In genomic region chr2:196639180-196640030, GRCh38 we compare ENCODE assay signal across 8 cellular contexts. TPM values are rescaled to one million over a fixed set of nuclear protein-coding genes. Genes with fewer than 3 reads are reported as not detected.
DNase-seq lines count a peak whose midpoint lies in the region; ATAC-seq and TF ChIP-seq lines count a peak whose summit lies in the region.

CCDC150 (plus strand) TSS chr2:196639715; CDS start chr2:196639767, 52 bp downstream.

- no peaks in the 10 kb centered on the region; the same call in 1 of the 2 replicates for H3K27me3 Mint-ChIP-seq in WTC11 (ENCODE audit: low read depth)

- H3K36me3 ChIP-seq in spleen: no peaks in the 10 kb centered on the region

- WGBS in spleen, 5 donors: 4 to 33% (median 6%) methylated on average over 9 to 53 of the region's 53 CpGs

- DNase-seq in AG09319 (ENCODE audit: extremely low read depth, low read depth) (peak; percentile 77), NCI-H226 (peak; percentile 94), WTC11 (ENCODE audit: low spot score) (peak; percentile 97), caudate nucleus (lab: John Stamatoyannopoulos, UW) (peak; percentile 20 to 97 (median 90)), inferior parietal cortex (ENCODE audit: extremely low spot score) (peak; percentile 96), spleen (peak; percentile 98)

- in situ Hi-C loops in GM18951 (cut with MboI; ENCODE audit: low sequenced_read_pairs, unreplicated experiment): no loop called here

- no peaks in the 10 kb centered on the region; the same call in 1 of the 2 replicates for H3K36me3 Mint-ChIP-seq in WTC11

- ATAC-seq in HG03175 (IDR thresholded peaks at IDR 0.05; ENCODE audit: unreplicated experiment) (peak; percentile 100), WTC11 (peak; percentile 98)

- H3K4me1 ChIP-seq in spleen: peaks cover 0 to 19% (median 12%) of the 10 kb centered on the region in 6 donors

- H3K27ac ChIP-seq in caudate nucleus (ENCODE audit: low read depth, low read length) (no peak within 1 kb of the TSS), spleen (peak within 1 kb of the TSS in 3 of 8 donors; percentile 43 to 53 (median 50))

- TF ChIP-seq CTCF in AG09319 (IDR thresholded peaks at IDR 0.05; ENCODE audit: low read depth, low read length): peak; percentile 49
- TF ChIP-seq CTCF in WTC11 (IDR thresholded peaks at IDR 0.05): no peak
- peak in 4 of 11 experiments; percentile 4 to 46 (median 24) for TF ChIP-seq CTCF in spleen (IDR thresholded peaks at IDR 0.05 in 8 of 11, conservative IDR thresholded peaks at IDR 0.05 in 3 of 11)

- peaks cover 48% of the 10 kb centered on the region for H3K4me1 Mint-ChIP-seq in WTC11

- peak within 1 kb of the TSS; percentile 94 for H3K27ac Mint-ChIP-seq in WTC11

- CTCF ChIA-PET in WTC11 (lab: Charles Lee): interaction anchor here (1.2 to 1.5 kb wide), 3 partner anchors 16 to 112 kb away, joined by 3 to 4 read pairs (median 4); no protein-coding TSS in a partner anchor

- TF ChIP-seq POLR2A in GM18951 (IDR thresholded peaks at IDR 0.05; ENCODE audit: extremely low read depth, insufficient read depth, insufficient read length): peak; percentile 71
- no peak for TF ChIP-seq POLR2A in spleen (IDR thresholded peaks at IDR 0.05)

- peaks cover 0 to 3% (median 0%) of the 10 kb centered on the region in 8 donors for H3K9me3 ChIP-seq in spleen

- peak within 1 kb of the TSS; percentile 40 to 81 (median 58) for H3K4me3 ChIP-seq in spleen

- H3K4me3 Mint-ChIP-seq in WTC11: peak within 1 kb of the TSS; percentile 83

- POLR2A ChIA-PET in WTC11 (lab: Charles Lee): interaction anchor here (0.6 to 0.7 kb wide), 2 partner anchors 47 to 1036 kb away, joined by 3 to 4 read pairs; partner anchors contain the start of gene RFTN2

- H3K9me3 Mint-ChIP-seq in WTC11: no peaks in the 10 kb centered on the region

- no peaks in the 10 kb centered on the region for H3K27me3 ChIP-seq in spleen (replicated peaks in 1 of 7)

- intact Hi-C loops in spleen (cut with DNase I; ENCODE audit: low total_unique reads): no loop called here

TF ChIP-seq in WTC11, 78 proteins besides CTCF, POLR2A, EP300 and RAD21 (continues in another document):
- TF ChIP-seq E2F4 (CRISPR knock-in tag; IDR thresholded peaks at IDR 0.05; ENCODE audit: borderline replicate concordance, low read depth) (peak; percentile 72; the same call in 1 of the 2 replicates), MAX (CRISPR knock-in tag; IDR thresholded peaks at IDR 0.05) (no peak; the same call in 1 of the 2 replicates), TEAD1 (CRISPR knock-in tag; IDR thresholded peaks at IDR 0.05) (peak; percentile 79; the same call in 1 of the 2 replicates), TCF7 (CRISPR knock-in tag; IDR thresholded peaks at IDR 0.05; ENCODE audit: low read depth) (no peak), NR2C2 (CRISPR knock-in tag; IDR thresholded peaks at IDR 0.05) (no peak), ARID4B (CRISPR knock-in tag; IDR thresholded peaks at IDR 0.05; ENCODE audit: borderline replicate concordance) (peak; percentile 63; the same call in 1 of the 2 replicates), FOXP4 (CRISPR knock-in tag; IDR thresholded peaks at IDR 0.05) (0 out of 2 replicates have a peak, but pooled peaks have one; percentile 49), ZNF512 (CRISPR knock-in tag; IDR thresholded peaks at IDR 0.05; ENCODE audit: borderline replicate concordance) (no peak), SP1 (CRISPR knock-in tag; conservative IDR thresholded peaks at IDR 0.05) (peak; percentile 71)

RNA-seq across cellular contexts. Expression of gene CCDC150, which starts in this region (rescaled TPM):
- total RNA-seq in WTC11 (2021) (37.1 to 43.0 TPM (median 38.2 TPM) in 3 replicates), spleen (1 to 10 TPM; 1.3 to 6.8 (median 2.5) TPM)
- polyA plus RNA-seq in spleen: 1 to 10 TPM in 2 of 3 donors, under 1 TPM in 1; 0.54 to 1.5 (median 1.3) TPM
